ENCODE assay signal across 30 cellular contexts in genomic region chr18:70362258-70362657, GRCh38.
"Had no signal": no experiment of that assay in that cellular context is flagged by ENCODE, and none has a peak within 500 bp of the region (broad histone marks: within the 10 kb centered on the region; RNA-seq: fewer than 3 reads in every experiment).

No MANE protein-coding gene starts in this region.

- H3K27me3 ChIP-seq: adrenal gland, body of pancreas, esophagus squamous epithelium, gastroesophageal sphincter, heart right ventricle had no signal

- FAIRE-seq: colon had no signal

- H3K36me3 ChIP-seq: adrenal gland, esophagus squamous epithelium, gastroesophageal sphincter, heart right ventricle, WERI-Rb-1 had no signal

- H3K9me3 ChIP-seq: adrenal gland, body of pancreas, esophagus squamous epithelium, gastroesophageal sphincter, heart right ventricle had no signal

- H3K4me3 ChIP-seq: adrenal gland, body of pancreas, esophagus squamous epithelium, gastroesophageal sphincter, heart right ventricle had no signal

- H3K4me1 ChIP-seq: body of pancreas, gastroesophageal sphincter had no signal

- DNase-seq: activated B cell treated with CpG ODN at 0.5 μM for 24 hours; activated CD4-positive, alpha-beta T cell treated with anti-CD3 and anti-CD28 coated beads for 48 hours; activated CD4-positive, alpha-beta T cell treated with anti-CD3 and anti-CD28 coated beads, Interleukin-2, amount 50 U/mL, for 1 hour; activated CD4-positive, alpha-beta T cell treated with anti-CD3 and anti-CD28 coated beads, Interleukin-2, amount 50 U/mL, for 48 hours; activated CD8-positive, alpha-beta memory T cell treated with anti-CD3 and anti-CD28 coated beads for 24 hours; activated CD8-positive, alpha-beta T cell treated with anti-CD3 and anti-CD28 coated beads for 36 hours; activated effector memory CD4-positive, alpha-beta T cell treated with anti-CD3 and anti-CD28 coated beads, Interleukin-2, amount 50 U/mL, for 16 hours; activated naive CD4-positive, alpha-beta T cell treated with anti-CD3 and anti-CD28 coated beads for 36 hours; activated naive CD8-positive, alpha-beta T cell treated with anti-CD3 and anti-CD28 coated beads for 36 hours; activated naive CD8-positive, alpha-beta T cell treated with anti-CD3 and anti-CD28 coated beads, Interleukin-2, amount 50 U/mL, for 24 hours; activated T-cell treated with anti-CD3 and anti-CD28 coated beads, Interleukin-2, amount 50 U/mL, for 1 hour; activated T-cell treated with anti-CD3 and anti-CD28 coated beads, Interleukin-2, amount 50 U/mL, for 48 hours; adrenal gland; amygdala; aorta; body of pancreas; caudate nucleus; cortex of kidney; dermis blood vessel endothelial cell; effector CD4-positive, alpha-beta T cell; effector memory CD8-positive, alpha-beta T cell; esophagus squamous epithelium; foreskin melanocyte; heart right ventricle; T-helper 17 cell; T1000; WERI-Rb-1 had no signal

- H3K27ac ChIP-seq: adrenal gland, body of pancreas, esophagus squamous epithelium, gastroesophageal sphincter, heart right ventricle, WERI-Rb-1 had no signal

- ATAC-seq: activated CD4-positive, CD25-positive, alpha-beta regulatory T cell treated with anti-CD3 and anti-CD28 coated beads, Interleukin-2, amount 50 U/mL, for 24 hours; activated CD8-positive, alpha-beta T cell treated with anti-CD3 and anti-CD28 coated beads for 36 hours; activated naive CD8-positive, alpha-beta T cell treated with anti-CD3 and anti-CD28 coated beads, Interleukin-2, amount 50 U/mL, for 24 hours; body of pancreas; effector memory CD8-positive, alpha-beta T cell; gastroesophageal sphincter; heart right ventricle; T-helper 17 cell had no signal
